15 cellular contexts compared by ENCODE assay signal in genomic region chr3:74420538-74421128, GRCh38.
DNase-seq lines count a peak whose midpoint lies in the region; ATAC-seq and TF ChIP-seq lines count a peak whose summit lies in the region.
"Had no signal": no experiment of that assay in that cellular context is flagged by ENCODE, and none has a peak within 500 bp of the region (broad histone marks: within the 10 kb centered on the region; RNA-seq: fewer than 3 reads in every experiment).

No MANE protein-coding gene starts in this region.

- no peak for TF ChIP-seq CTCF in GM23338 (conservative IDR thresholded peaks at IDR 0.05; ENCODE audit: low read depth in 2 of 2)
- TF ChIP-seq CTCF in ascending aorta (IDR thresholded peaks at IDR 0.05): no peak
- TF ChIP-seq CTCF in GM20000 (IDR thresholded peaks at IDR 0.05; ENCODE audit: extremely low read depth, missing control alignments): no peak

- no peaks in the 10 kb centered on the region for H3K9me3 ChIP-seq in ascending aorta
- H3K9me3 ChIP-seq: BLaER1 treated with 17β-estradiol and CSF1 and Interleukin-3, amounts not matched to agents 10 nM and 100 nM; Caco-2 had no signal

- no peak overlapping the region for H3K4me3 ChIP-seq in GM23338
- no peak overlapping the region for H3K4me3 ChIP-seq in ascending aorta
- H3K4me3 ChIP-seq: BLaER1 treated with 17β-estradiol and CSF1 and Interleukin-3, amounts not matched to agents 10 nM and 100 nM; K562 had no signal

- H3K27me3 Mint-ChIP-seq in GM23338 (ENCODE audit: insufficient read depth, low read depth, poor library complexity): no peaks in the 10 kb centered on the region
- H3K27me3 Mint-ChIP-seq: B cell had no signal

- ATAC-seq in GM23338: no peak
- ATAC-seq in GM21786 (IDR thresholded peaks at IDR 0.05; ENCODE audit: unreplicated experiment): no peak
- no peak for ATAC-seq in HG03432 (IDR thresholded peaks at IDR 0.05; ENCODE audit: unreplicated experiment)
- ATAC-seq: K562 had no signal

- no peak overlapping the region for H3K4me3 Mint-ChIP-seq in GM23338
- H3K4me3 Mint-ChIP-seq: B cell had no signal

- no peaks in the 10 kb centered on the region for H3K36me3 Mint-ChIP-seq in GM23338 (ENCODE audit: low read depth)

- intact Hi-C loops in ascending aorta (cut with DNase I): no loop called here

- H2AFZ ChIP-seq in GM23338: 0 out of 2 replicates have a peak overlapping the region, but pooled peaks have one; percentile 52

- no peaks in the 10 kb centered on the region; the same call in 1 of the 2 replicates for H3K9me2 ChIP-seq in GM23338 (ENCODE audit: insufficient read depth)

- no peaks in the 10 kb centered on the region for H3K79me2 ChIP-seq in GM23338 (replicated peaks; ENCODE audit: insufficient read depth)

- no peaks in the 10 kb centered on the region for H4K20me1 ChIP-seq in GM23338 (replicated peaks; ENCODE audit: insufficient read depth)
- H4K20me1 ChIP-seq: BLaER1 treated with 17β-estradiol and CSF1 and Interleukin-3, amounts not matched to agents 10 nM and 100 nM had no signal

- H3K4me1 Mint-ChIP-seq in GM23338: peaks cover 3% of the 10 kb centered on the region; the same call in 2 of the 3 replicates
- H3K4me1 Mint-ChIP-seq: B cell had no signal

- H3K36me3 ChIP-seq in GM23338 (ENCODE audit: insufficient read depth) (no peaks in the 10 kb centered on the region), ascending aorta (no peaks in the 10 kb centered on the region)
- H3K36me3 ChIP-seq: BLaER1 treated with 17β-estradiol and CSF1 and Interleukin-3, amounts not matched to agents 10 nM and 100 nM had no signal

- H3K9me3 Mint-ChIP-seq in GM23338: no peaks in the 10 kb centered on the region

- H3K27ac Mint-ChIP-seq in GM23338: no peak overlapping the region
- H3K27ac Mint-ChIP-seq: B cell had no signal

- H3K27ac ChIP-seq in GM23338 (ENCODE audit: low read depth): no peak overlapping the region
- peak overlapping the region; percentile 27 to 52 for H3K27ac ChIP-seq in ascending aorta
- H3K27ac ChIP-seq: BLaER1 treated with 17β-estradiol and CSF1 and Interleukin-3, amounts not matched to agents 10 nM and 100 nM; HL-60 had no signal

- DNase-seq in AG20443 (ENCODE audit: low spot score): peak; percentile 24
- DNase-seq in GM23338 (ENCODE audit: low spot score): no peak
- DNase-seq in ascending aorta (ENCODE audit: low spot score in 2 of 2): no peak
- peak; percentile 1 for DNase-seq in occipital lobe (lab: John Stamatoyannopoulos, UW)
- DNase-seq in GM20000 (ENCODE audit: low spot score): no peak
- no peak for DNase-seq in NCI-H1048 (lab: John Stamatoyannopoulos, UW)
- DNase-seq: 8988T, Caco-2, HCEC 1CT had no signal

- no peaks in the 10 kb centered on the region for H3F3A ChIP-seq in GM23338 (replicated peaks; ENCODE audit: low read depth)

- no peaks in the 10 kb centered on the region for H3K27me3 ChIP-seq in GM23338 (ENCODE audit: insufficient read depth)
- H3K27me3 ChIP-seq in ascending aorta: no peaks in the 10 kb centered on the region
- H3K27me3 ChIP-seq: BLaER1 treated with 17β-estradiol and CSF1 and Interleukin-3, amounts not matched to agents 10 nM and 100 nM had no signal

- no peak overlapping the region for H3K4me2 ChIP-seq in GM23338
- H3K4me2 ChIP-seq: BLaER1 treated with 17β-estradiol and CSF1 and Interleukin-3, amounts not matched to agents 10 nM and 100 nM had no signal

- peaks cover 6% of the 10 kb centered on the region for H3K4me1 ChIP-seq in GM23338 (ENCODE audit: insufficient read depth)
- H3K4me1 ChIP-seq in ascending aorta: peaks cover 0 to 7% of the 10 kb centered on the region in 2 donors
- H3K4me1 ChIP-seq: BLaER1 treated with 17β-estradiol and CSF1 and Interleukin-3, amounts not matched to agents 10 nM and 100 nM; Caco-2 had no signal

TF ChIP-seq in GM23338, 12 proteins besides CTCF, POLR2A, EP300 and RAD21:
- no peak for TF ChIP-seq NANOG (IDR thresholded peaks at IDR 0.05; ENCODE audit: borderline replicate concordance)
- TF ChIP-seq ZNF114 (CRISPR knock-in tag; IDR thresholded peaks at IDR 0.05): no peak
- TF ChIP-seq REST (IDR thresholded peaks at IDR 0.05; ENCODE audit: unreplicated experiment): no peak
- no peak for TF ChIP-seq ZNF331 (CRISPR knock-in tag; IDR thresholded peaks at IDR 0.05; ENCODE audit: low read depth)
- TF ChIP-seq EZH2phosphoT487 (IDR thresholded peaks at IDR 0.05; ENCODE audit: unreplicated experiment): no peak
- no peak for TF ChIP-seq STAT1 (IDR thresholded peaks at IDR 0.05; ENCODE audit: unreplicated experiment)
- TF ChIP-seq JUNB (IDR thresholded peaks at IDR 0.05; ENCODE audit: unreplicated experiment): no peak
- no peak for TF ChIP-seq EZH2 (IDR thresholded peaks at IDR 0.05; ENCODE audit: low read depth, unreplicated experiment)
- TF ChIP-seq ETS1 (IDR thresholded peaks at IDR 0.05): no peak
- TF ChIP-seq POLR2AphosphoS5 (IDR thresholded peaks at IDR 0.05; ENCODE audit: low read depth): no peak
- no peak for TF ChIP-seq CREB1 (CRISPR knock-in tag; IDR thresholded peaks at IDR 0.05; ENCODE audit: low read depth)
TF ChIP-seq in GM23338: peak in this region for 0.

Comparison
In these comparisons a context has a peak if more than half of its experiments do, and no peak if none do; other contexts are left out.
1. DNase-seq: peak in AG20443 (single experiment) and occipital lobe (single experiment); none in GM23338 (single experiment), ascending aorta (0 of 2), GM20000 (single experiment) and NCI-H1048 (single experiment).